ENCODE assay signal across 8 cellular contexts in genomic region chr18:30280861-30281470, GRCh38.
A peak's percentile ranks its signal among the peaks of the same experiment; 100 is the strongest.
DNase-seq lines count a peak whose midpoint lies in the region; ATAC-seq and TF ChIP-seq lines count a peak whose summit lies in the region.

No MANE protein-coding gene starts in this region.

- H3K27me3 Mint-ChIP-seq in HFFc6 (ENCODE audit: insufficient read depth) (no peaks in the 10 kb centered on the region), nephron (ENCODE audit: low read depth) (no peaks in the 10 kb centered on the region)
- no peaks in the 10 kb centered on the region for H3K27me3 Mint-ChIP-seq in stimulated activated naive CD8-positive, alpha-beta T cell treated with anti-CD3 and anti-CD28 coated beads, Interleukin-15, amount 100 ng/mL, for 72 hours

- peak; percentile 22 for DNase-seq in DMS53 treated with DMSO at 0.1 percent for 48 hours (lab: John Stamatoyannopoulos, UW; ENCODE audit: unreplicated experiment)
- peak; percentile 50 for DNase-seq in HFFc6
- DNase-seq in NCI-H748 (lab: John Stamatoyannopoulos, UW; ENCODE audit: unreplicated experiment), result peak; percentile 62
- peak; percentile 25 for DNase-seq in colonic mucosa
- DNase-seq in activated CD4-positive, alpha-beta T cell treated with anti-CD3 and anti-CD28 coated beads, Interleukin-2, amount 50 U/mL, for 48 hours, result no peak
- no peak for DNase-seq in stimulated activated naive CD8-positive, alpha-beta T cell treated with anti-CD3 and anti-CD28 coated beads, Interleukin-15, amount 100 ng/mL, for 72 hours

- H3K4me1 ChIP-seq in colonic mucosa, result no peaks in the 10 kb centered on the region

- H3K27ac Mint-ChIP-seq in HFFc6 (no peak overlapping the region), nephron (peak overlapping the region in 1 of 3 experiments; percentile 1)
- no peak overlapping the region for H3K27ac Mint-ChIP-seq in stimulated activated naive CD8-positive, alpha-beta T cell treated with anti-CD3 and anti-CD28 coated beads, Interleukin-15, amount 100 ng/mL, for 72 hours

- H3K36me3 Mint-ChIP-seq in HFFc6 (ENCODE audit: low read depth), result no peaks in the 10 kb centered on the region
- no peaks in the 10 kb centered on the region for H3K36me3 Mint-ChIP-seq in nephron (ENCODE audit: low read depth)

- intact Hi-C loops in colonic mucosa (cut with DNase I), result loop anchor here (10.0 kb wide), 1 partner anchor 406 kb away; no protein-coding TSS in a partner anchor

- no peak for ATAC-seq in GM19324 (IDR thresholded peaks at IDR 0.05; ENCODE audit: low FRiP score, unreplicated experiment)
- ATAC-seq in stimulated activated naive CD8-positive, alpha-beta T cell treated with anti-CD3 and anti-CD28 coated beads, Interleukin-15, amount 100 ng/mL, for 72 hours, result no peak

- TF ChIP-seq CTCF in HFFc6 (IDR thresholded peaks at IDR 0.05), result peak; percentile 89
- TF ChIP-seq CTCF in colonic mucosa (IDR thresholded peaks at IDR 0.05), result peak; percentile 54
- TF ChIP-seq CTCF in nephron (IDR thresholded peaks at IDR 0.05; ENCODE audit: unreplicated experiment in 3 of 3), result peak; percentile 67 to 83 (median 71)

- H3K9me3 Mint-ChIP-seq in HFFc6 (no peaks in the 10 kb centered on the region), nephron (no peaks in the 10 kb centered on the region)
- H3K9me3 Mint-ChIP-seq in stimulated activated naive CD8-positive, alpha-beta T cell treated with anti-CD3 and anti-CD28 coated beads, Interleukin-15, amount 100 ng/mL, for 72 hours, result no peaks in the 10 kb centered on the region

- H3K4me1 Mint-ChIP-seq in HFFc6 (ENCODE audit: low read depth) (peaks cover 18% of the 10 kb centered on the region; the same call in 1 of the 2 replicates), nephron (peaks cover 7% of the 10 kb centered on the region)
- H3K4me1 Mint-ChIP-seq in stimulated activated naive CD8-positive, alpha-beta T cell treated with anti-CD3 and anti-CD28 coated beads, Interleukin-15, amount 100 ng/mL, for 72 hours, result no peaks in the 10 kb centered on the region

- H3K27ac ChIP-seq in colonic mucosa, result no peak overlapping the region

- no peaks in the 10 kb centered on the region for H3K36me3 ChIP-seq in colonic mucosa

- no peaks in the 10 kb centered on the region for H3K27me3 ChIP-seq in colonic mucosa

- H3K9me3 ChIP-seq in colonic mucosa, result no peaks in the 10 kb centered on the region

- H3K9ac ChIP-seq in colonic mucosa (ENCODE audit: low read depth in 2 of 2, low read length in 2 of 2), result no peak overlapping the region

- peak overlapping the region; percentile 49; the same call in 1 of the 2 replicates for H3K4me3 Mint-ChIP-seq in HFFc6
- H3K4me3 Mint-ChIP-seq in nephron, result no peak overlapping the region
- no peak overlapping the region for H3K4me3 Mint-ChIP-seq in stimulated activated naive CD8-positive, alpha-beta T cell treated with anti-CD3 and anti-CD28 coated beads, Interleukin-15, amount 100 ng/mL, for 72 hours

- H3K4me3 ChIP-seq in colonic mucosa, result no peak overlapping the region

Comparison
In these comparisons a context has a peak if more than half of its experiments do, and no peak if none do; other contexts are left out.
1. DNase-seq: peak in DMS53 treated with DMSO at 0.1 percent for 48 hours (single experiment), HFFc6 (single experiment), NCI-H748 (single experiment) and colonic mucosa (single experiment); none in activated CD4-positive, alpha-beta T cell treated with anti-CD3 and anti-CD28 coated beads, Interleukin-2, amount 50 U/mL, for 48 hours (0 of 2) and stimulated activated naive CD8-positive, alpha-beta T cell treated with anti-CD3 and anti-CD28 coated beads, Interleukin-15, amount 100 ng/mL, for 72 hours (0 of 2).
2. Peak in every context shown above with its lines, with median percentiles within 50 percentile points of each other: CTCF ChIP-seq.